Comparison of ENCODE assay signal across 7 cellular contexts in genomic region chr10:123043409-123043925, GRCh38. TPM values are rescaled to one million over a fixed set of nuclear protein-coding genes. Genes with fewer than 3 reads are reported as not detected.
DNase-seq lines count a peak whose midpoint lies in the region; FAIRE-seq and TF ChIP-seq lines count a peak whose summit lies in the region.

No MANE protein-coding gene starts in this region.

- H3K4me3 ChIP-seq in GM06990 (replicated peaks; ENCODE audit: low read depth, low read length) (no peak overlapping the region), HFF-Myc (replicated peaks; ENCODE audit: low read depth, low read length) (no peak overlapping the region), bronchial epithelial cell (ENCODE audit: low read depth, low read length) (no peak overlapping the region)

- H3K36me3 ChIP-seq in GM06990 (ENCODE audit: control insufficient read depth, insufficient read depth, low read length) (peaks cover 2% of the 10 kb centered on the region), bronchial epithelial cell (ENCODE audit: control insufficient read depth, insufficient read depth, low read length) (no peaks in the 10 kb centered on the region)

- peak; percentile 64 for FAIRE-seq in bronchial epithelial cell (lab: Jason Lieb, UNC)

- H3K27me3 ChIP-seq in GM06990 (replicated peaks; ENCODE audit: control insufficient read depth, insufficient read depth, low read length) (no peaks in the 10 kb centered on the region), bronchial epithelial cell (ENCODE audit: control insufficient read depth, insufficient read depth, low read length) (no peaks in the 10 kb centered on the region)

- TF ChIP-seq CTCF in GM06990 (IDR thresholded peaks at IDR 0.05; ENCODE audit: insufficient read depth, low read length, poor library complexity, severe bottlenecking) (peak; percentile 80), HFF-Myc (IDR thresholded peaks at IDR 0.05; ENCODE audit: low read depth, low read length, missing control alignments) (peak; percentile 83), bronchial epithelial cell (IDR thresholded peaks at IDR 0.05; ENCODE audit: insufficient read depth, low read length, severe bottlenecking) (peak; percentile 80)

- DNase-seq in GM06990 (ENCODE audit: extremely low read depth, insufficient read length) = peak; percentile 20
- peak; percentile 51 for DNase-seq in HFF-Myc (ENCODE audit: extremely low read depth, low read depth)
- peak; percentile 20 for DNase-seq in NCI-H1417 treated with DMSO at 0.1 percent for 48 hours (lab: John Stamatoyannopoulos, UW)
- peak in 4 of 5 donors; percentile 11 to 53 (median 33) for DNase-seq in T-helper 1 cell
- DNase-seq in bronchial epithelial cell (ENCODE audit: low read depth) = peak; percentile 74
- DNase-seq in left kidney (ENCODE audit: low read depth, low spot score) = peak; percentile 88
- DNase-seq in stimulated activated CD4-positive, alpha-beta T cell treated with anti-CD3 and anti-CD28 coated beads, TNF-alpha, amount 100 ng/mL, for 48 hours (ENCODE audit: low read depth in 3 of 3) = peak; percentile 1 to 12 (median 3)

RNA-seq across cellular contexts. Expression of gene ACADSB, which starts 34.7 kb away (rescaled TPM):
- total RNA-seq in bronchial epithelial cell = 3.4 and 5.4 TPM in 2 replicates

RNA-seq across cellular contexts. Expression of gene IKZF5, which starts 34.9 kb away (rescaled TPM):
- 1.9 and 2.1 TPM in 2 replicates for total RNA-seq in bronchial epithelial cell

Comparison
In these comparisons a context has a peak if more than half of its experiments do, and no peak if none do; other contexts are left out.
1. DNase-seq: peak in every context shown above with its lines; median percentile 88 in left kidney; 74 in bronchial epithelial cell; 51 in HFF-Myc; 33 in T-helper 1 cell; 20 in GM06990; 20 in NCI-H1417 treated with DMSO at 0.1 percent for 48 hours; 3 in stimulated activated CD4-positive, alpha-beta T cell treated with anti-CD3 and anti-CD28 coated beads, TNF-alpha, amount 100 ng/mL, for 48 hours.